ENCODE assay signal across 13 cellular contexts in the genomic region with DNA sequence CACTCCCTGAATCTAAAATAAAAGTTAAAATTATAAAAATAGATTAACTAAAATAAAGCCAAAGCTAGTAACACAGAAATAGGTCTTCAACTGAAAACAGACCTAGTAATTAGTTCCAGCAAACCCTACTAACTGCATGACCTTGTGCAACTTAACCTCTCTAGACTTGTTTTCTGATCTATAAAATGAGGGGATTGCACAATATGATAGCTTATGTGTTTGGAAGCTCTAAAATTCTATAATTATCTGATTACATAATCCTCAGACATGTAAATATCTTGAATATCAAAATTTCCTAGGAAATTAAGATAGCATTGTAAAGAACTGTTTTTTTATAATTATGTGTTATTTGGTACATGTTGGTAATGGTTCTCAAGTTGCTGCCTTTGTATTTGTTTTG.
DNase-seq lines count a peak whose midpoint lies in the region; TF ChIP-seq lines count a peak whose summit lies in the region.
"Had no signal": no experiment of that assay in that cellular context is flagged by ENCODE, and none has a peak within 500 bp of the region (broad histone marks: within the 10 kb centered on the region; RNA-seq: fewer than 3 reads in every experiment).

No MANE protein-coding gene starts in this region.

- peak overlapping the region; percentile 17 for H3K4me2 ChIP-seq in mammary epithelial cell (ENCODE audit: insufficient read depth, low read depth, low read length)
- H3K4me2 ChIP-seq in PC-9 = peak overlapping the region; percentile 74

- POLR2A ChIA-PET in MCF 10A (lab: Yijun Ruan, JAX) (no interaction called here), PC-9 (lab: Charles Lee; ENCODE audit: unreplicated experiment) (no interaction called here)

- TF ChIP-seq POLR2A in suprapubic skin (IDR thresholded peaks at IDR 0.05) = no peak

- no peak overlapping the region for H3K27ac Mint-ChIP-seq in MCF 10A (ENCODE audit: low read depth, unreplicated experiment)
- H3K27ac Mint-ChIP-seq: CD4-positive, CD25-positive, alpha-beta regulatory T cell had no signal

- no peaks in the 10 kb centered on the region for H3K27me3 Mint-ChIP-seq in MCF 10A (ENCODE audit: insufficient read depth, unreplicated experiment)

- BruUV-seq in mammary epithelial cell (replicated peaks; lab: Mats Ljungman, UMichigan) = no TSS peak
- BruUV-seq in MCF 10A (replicated peaks; lab: Mats Ljungman, UMichigan) = no TSS peak
- BruUV-seq in PC-9 (replicated peaks; lab: Mats Ljungman, UMichigan) = no TSS peak

- H3K27ac ChIP-seq in mammary epithelial cell (ENCODE audit: insufficient read depth, low read depth, low read length) = peak overlapping the region; percentile 77
- H3K27ac ChIP-seq in PC-9 = peak overlapping the region; percentile 91
- peak overlapping the region; percentile 81 for H3K27ac ChIP-seq in epithelial cell of prostate
- H3K27ac ChIP-seq in suprapubic skin = peak overlapping the region; percentile 75
- H3K27ac ChIP-seq: BLaER1 treated with 17β-estradiol and CSF1 and Interleukin-3, amounts not matched to agents 10 nM and 100 nM had no signal

- H2AFZ ChIP-seq in mammary epithelial cell (ENCODE audit: low read depth, low read length) (no peak overlapping the region), PC-9 (no peak overlapping the region)

- H3K36me3 ChIP-seq in mammary epithelial cell (ENCODE audit: insufficient read depth, low read length) (no peaks in the 10 kb centered on the region), PC-9 (ENCODE audit: low read depth) (no peaks in the 10 kb centered on the region), suprapubic skin (no peaks in the 10 kb centered on the region)
- H3K36me3 ChIP-seq: BLaER1 treated with 17β-estradiol and CSF1 and Interleukin-3, amounts not matched to agents 10 nM and 100 nM had no signal

- H3K4me3 ChIP-seq in mammary epithelial cell (replicated peaks in 1 of 3; ENCODE audit: insufficient read depth in 1 of 3, low read depth in 2 of 3, low read length in 3 of 3) = no peak overlapping the region
- H3K4me3 ChIP-seq in PC-9 = peak overlapping the region; percentile 19; the same call in 1 of the 2 replicates
- H3K4me3 ChIP-seq in suprapubic skin = no peak overlapping the region
- H3K4me3 ChIP-seq: BLaER1 treated with 17β-estradiol and CSF1 and Interleukin-3, amounts not matched to agents 10 nM and 100 nM had no signal

- H3K9me3 Mint-ChIP-seq in MCF 10A (ENCODE audit: unreplicated experiment) = no peaks in the 10 kb centered on the region

- no peaks in the 10 kb centered on the region for H3K9me2 ChIP-seq in PC-9 (ENCODE audit: insufficient read depth)

- H3K9me3 ChIP-seq in mammary epithelial cell (replicated peaks; ENCODE audit: insufficient read depth, low read length) (no peaks in the 10 kb centered on the region), PC-9 (ENCODE audit: insufficient read depth, low read depth) (no peaks in the 10 kb centered on the region), suprapubic skin (no peaks in the 10 kb centered on the region)

- TF ChIP-seq CTCF in mammary epithelial cell (conservative IDR thresholded peaks at IDR 0.05 in 1 of 2, IDR thresholded peaks at IDR 0.05 in 1 of 2; ENCODE audit: extremely low read depth in 1 of 2, insufficient read depth in 1 of 2, low read depth in 1 of 2, low read length in 2 of 2) (no peak), MCF 10A (IDR thresholded peaks at IDR 0.05; ENCODE audit: unreplicated experiment) (no peak), PC-9 (conservative IDR thresholded peaks at IDR 0.05) (no peak), suprapubic skin (IDR thresholded peaks at IDR 0.05) (no peak)

- peaks cover 13% of the 10 kb centered on the region for H3K4me1 Mint-ChIP-seq in MCF 10A (ENCODE audit: insufficient read depth, unreplicated experiment)
- H3K4me1 Mint-ChIP-seq: CD4-positive, CD25-positive, alpha-beta regulatory T cell had no signal

- no peak for TF ChIP-seq EP300 in suprapubic skin (IDR thresholded peaks at IDR 0.05)

- H3K79me2 ChIP-seq in mammary epithelial cell (ENCODE audit: insufficient read depth, low read length) (peaks cover 47% of the 10 kb centered on the region), PC-9 (ENCODE audit: low read depth) (peaks cover 14% of the 10 kb centered on the region)

- intact Hi-C loops in mammary epithelial cell (cut with micrococcal nuclease) = no loop called here
- intact Hi-C loops in MCF 10A (cut with micrococcal nuclease) = no loop called here
- intact Hi-C loops in PC-9 (cut with micrococcal nuclease; ENCODE audit: unreplicated experiment) = no loop called here

- H3F3A ChIP-seq in PC-9 (ENCODE audit: insufficient read depth, low read depth) = peaks cover 46% of the 10 kb centered on the region

- H3K4me3 Mint-ChIP-seq in MCF 10A (ENCODE audit: unreplicated experiment) = no peak overlapping the region
- H3K4me3 Mint-ChIP-seq: CD4-positive, CD25-positive, alpha-beta regulatory T cell had no signal

- H3K27me3 ChIP-seq in mammary epithelial cell (ENCODE audit: insufficient read depth, low read length) (no peaks in the 10 kb centered on the region), PC-9 (ENCODE audit: insufficient read depth, low read depth) (no peaks in the 10 kb centered on the region), suprapubic skin (no peaks in the 10 kb centered on the region)
- H3K27me3 ChIP-seq: BLaER1 treated with 17β-estradiol and CSF1 and Interleukin-3, amounts not matched to agents 10 nM and 100 nM had no signal

- in situ Hi-C loops in mammary epithelial cell (cut with MboI; ENCODE audit: low sequenced_read_pairs in 2 of 2) = no loop called here

- no peaks in the 10 kb centered on the region for H4K20me1 ChIP-seq in mammary epithelial cell (ENCODE audit: insufficient read depth, low read length)
- H4K20me1 ChIP-seq in PC-9 (ENCODE audit: insufficient read depth) = no peaks in the 10 kb centered on the region

- DNase-seq in mammary epithelial cell (no peak), MCF 10A (ENCODE audit: unreplicated experiment) (no peak), PC-9 (peak in 1 of 2 experiments; percentile 36), epithelial cell of prostate (ENCODE audit: low read depth, low spot score) (no peak), suprapubic skin (ENCODE audit: low spot score in 2 of 2) (no peak), HCEC 1CT (no peak), NCI-H748 (lab: John Stamatoyannopoulos, UW; ENCODE audit: unreplicated experiment) (no peak), LoVo (ENCODE audit: low spot score) (no peak)
- DNase-seq: ACHN; CD4-positive, CD25-positive, alpha-beta regulatory T cell; DMS53; GF-D8 had no signal

- H3K4me1 ChIP-seq in mammary epithelial cell (ENCODE audit: insufficient read depth, low read length) = peaks cover 22% of the 10 kb centered on the region
- H3K4me1 ChIP-seq in PC-9 (replicated peaks; ENCODE audit: insufficient read depth) = peaks cover 46% of the 10 kb centered on the region
- peaks cover 17% of the 10 kb centered on the region for H3K4me1 ChIP-seq in suprapubic skin

- no peak overlapping the region for H3K9ac ChIP-seq in mammary epithelial cell (ENCODE audit: insufficient read depth, low read length)
- H3K9ac ChIP-seq: BLaER1 treated with 17β-estradiol and CSF1 and Interleukin-3, amounts not matched to agents 10 nM and 100 nM had no signal

- no peaks in the 10 kb centered on the region for H3K36me3 Mint-ChIP-seq in MCF 10A (ENCODE audit: insufficient read depth, unreplicated experiment)
- H3K36me3 Mint-ChIP-seq: CD4-positive, CD25-positive, alpha-beta regulatory T cell had no signal

- CTCF ChIA-PET in mammary epithelial cell (lab: Charles Lee; ENCODE audit: low non-redundant PET) (no interaction called here), MCF 10A (lab: Yijun Ruan, JAX) (no interaction called here), PC-9 (lab: Charles Lee) (no interaction called here)

- dilution Hi-C loops in mammary epithelial cell (cut with HindIII; ENCODE audit: low sequenced_read_pairs) = no loop called here
